ENCODE assay signal across 1 cellular context in genomic region chr12:45668641-45669040, GRCh38.
TF ChIP-seq lines count a peak whose summit lies in the region.

No MANE protein-coding gene starts in this region.

TF ChIP-seq in IMR-90, 13 proteins besides CTCF, POLR2A, EP300 and RAD21 (continued from another document):
- TF ChIP-seq USF2 (IDR thresholded peaks at IDR 0.05; ENCODE audit: low read depth, low read length) (no peak), BHLHE40 (IDR thresholded peaks at IDR 0.05; ENCODE audit: low read depth, low read length) (no peak), CHD1 (IDR thresholded peaks at IDR 0.05; ENCODE audit: low read depth, low read length) (no peak), MAFK (IDR thresholded peaks at IDR 0.05; ENCODE audit: low read depth, low read length) (no peak), RFX5 (IDR thresholded peaks at IDR 0.05; ENCODE audit: low read depth, low read length) (no peak), SMC3 (IDR thresholded peaks at IDR 0.05; ENCODE audit: low read depth, low read length) (no peak), ELK1 (IDR thresholded peaks at IDR 0.05; ENCODE audit: borderline replicate concordance, low read depth, low read length) (no peak), FOS (IDR thresholded peaks at IDR 0.05; ENCODE audit: low read depth, low read length) (no peak), MAZ (IDR thresholded peaks at IDR 0.05; ENCODE audit: borderline replicate concordance, low read depth, low read length) (no peak)
